1 cellular context compared by ENCODE assay signal in genomic region chr10:101319241-101319915, GRCh38.
TF ChIP-seq lines count a peak whose summit lies in the region.

No MANE protein-coding gene starts in this region.

TF ChIP-seq in IMR-90, 13 proteins besides CTCF, POLR2A, EP300 and RAD21 (continued from another document):
- TF ChIP-seq USF2 (IDR thresholded peaks at IDR 0.05; ENCODE audit: low read depth, low read length) (no peak), FOS (IDR thresholded peaks at IDR 0.05; ENCODE audit: low read depth, low read length) (no peak), RFX5 (IDR thresholded peaks at IDR 0.05; ENCODE audit: low read depth, low read length) (no peak), MXI1 (IDR thresholded peaks at IDR 0.05; ENCODE audit: borderline replicate concordance, low read depth, low read length) (no peak)
